In genomic region chr6:123803862-123804681, GRCh38 we compare ENCODE assay signal across 9 cellular contexts. TPM values are rescaled to one million over a fixed set of nuclear protein-coding genes. Genes with fewer than 3 reads are reported as not detected.
DNase-seq lines count a peak whose midpoint lies in the region; ATAC-seq and TF ChIP-seq lines count a peak whose summit lies in the region.
"Had no signal": no experiment of that assay in that cellular context is flagged by ENCODE, and none has a peak within 500 bp of the region (broad histone marks: within the 10 kb centered on the region; RNA-seq: fewer than 3 reads in every experiment).

NKAIN2 (plus strand) TSS chr6:123803865.

- H3K4me3 Mint-ChIP-seq in IgD-negative memory B cell: peak within 1 kb of the TSS; percentile 9 to 86 (median 74)
- H3K4me3 Mint-ChIP-seq in nephron: peak within 1 kb of the TSS; percentile 93 to 94 (median 94)

- TF ChIP-seq CTCF in WERI-Rb-1 (IDR thresholded peaks at IDR 0.05; ENCODE audit: low read depth, low read length): no peak
- TF ChIP-seq CTCF in fibroblast of the aortic adventitia (IDR thresholded peaks at IDR 0.05; ENCODE audit: insufficient read depth, low read length): no peak
- TF ChIP-seq CTCF in nephron (IDR thresholded peaks at IDR 0.05; ENCODE audit: unreplicated experiment in 3 of 3): no peak

- peaks cover 27% of the 10 kb centered on the region for H3K27me3 Mint-ChIP-seq in IgD-negative memory B cell
- peaks cover 40% of the 10 kb centered on the region for H3K27me3 Mint-ChIP-seq in nephron (ENCODE audit: low read depth)

- H3K4me1 Mint-ChIP-seq in IgD-negative memory B cell: peaks cover 0 to 8% (median 2%) of the 10 kb centered on the region in 3 donors
- H3K4me1 Mint-ChIP-seq in nephron: peaks cover 10% of the 10 kb centered on the region

- H3K9me3 ChIP-seq in WERI-Rb-1 (ENCODE audit: severe bottlenecking): no peaks in the 10 kb centered on the region

- peaks cover 6% of the 10 kb centered on the region for H3K27me3 ChIP-seq in WERI-Rb-1 (ENCODE audit: insufficient read depth, low read depth, severe bottlenecking)

- H3K27ac Mint-ChIP-seq in IgD-negative memory B cell (peak within 1 kb of the TSS in 1 of 3 donors; percentile 39), nephron (peak within 1 kb of the TSS; percentile 18 to 66 (median 58))

- H3K27ac ChIP-seq in WERI-Rb-1: no peak within 1 kb of the TSS

- DNase-seq in DMS153 (lab: John Stamatoyannopoulos, UW): peak; percentile 66
- DNase-seq in WERI-Rb-1: peak; percentile 48
- DNase-seq in fibroblast of the aortic adventitia (ENCODE audit: low read depth): no peak
- no peak for DNase-seq in ureter (ENCODE audit: low spot score)
- DNase-seq in effector CD4-positive, alpha-beta T cell: no peak

- H3K9me3 Mint-ChIP-seq in IgD-negative memory B cell (no peaks in the 10 kb centered on the region), nephron (no peaks in the 10 kb centered on the region)

- H3K4me3 ChIP-seq in WERI-Rb-1 (ENCODE audit: low read depth, low read length) (peak within 1 kb of the TSS; percentile 70), fibroblast of the aortic adventitia (ENCODE audit: low read depth, low read length) (peak within 1 kb of the TSS; percentile 55)

- H3K36me3 ChIP-seq in WERI-Rb-1: no peaks in the 10 kb centered on the region

- peak; percentile 33 for ATAC-seq in GM21360 (IDR thresholded peaks at IDR 0.05; ENCODE audit: unreplicated experiment)

- H3K36me3 Mint-ChIP-seq in IgD-negative memory B cell (no peaks in the 10 kb centered on the region), nephron (ENCODE audit: low read depth) (no peaks in the 10 kb centered on the region)

RNA-seq across cellular contexts. Expression of gene NKAIN2, which starts in this region (rescaled TPM):
- polyA plus RNA-seq in IgD-negative memory B cell: not detected
- total RNA-seq in fibroblast of the aortic adventitia (ENCODE audit: low replicate concordance): under 0.01 TPM in 1 of 2 replicates, not detected in the other
- total RNA-seq in ureter: 0.73 TPM
- total RNA-seq: RPMI7951 had no signal

Comparison
In these comparisons a context has a peak if more than half of its experiments do, and no peak if none do; other contexts are left out.
1. DNase-seq: peak in DMS153 (single experiment) and WERI-Rb-1 (single experiment); none in fibroblast of the aortic adventitia (single experiment), ureter (single experiment) and effector CD4-positive, alpha-beta T cell (single experiment).